1 cellular context compared by ENCODE assay signal in the genomic region with DNA sequence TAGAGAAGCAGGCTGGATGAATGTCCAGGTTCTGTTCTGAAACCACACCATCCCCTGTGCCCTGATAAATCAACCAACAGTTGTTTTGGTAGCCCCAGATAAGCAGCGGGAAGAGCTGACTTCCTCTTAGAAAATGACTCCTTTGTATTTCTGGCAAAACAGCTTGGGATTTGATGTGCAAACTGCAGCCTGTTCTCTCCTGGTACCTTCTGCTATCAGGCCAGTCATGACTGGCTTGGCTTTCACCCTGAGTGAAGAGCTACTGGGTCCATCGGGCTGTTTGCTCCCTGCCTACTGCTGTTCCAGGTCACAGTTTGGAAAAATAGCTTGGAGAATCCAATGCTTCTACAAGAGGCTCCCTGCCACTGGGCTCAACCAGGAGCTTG.
TF ChIP-seq lines count a peak whose summit lies in the region.

No MANE protein-coding gene starts in this region.

TF ChIP-seq in K562, 482 proteins besides CTCF, POLR2A, EP300 and RAD21 (continued from another document and continues in another):
- TF ChIP-seq KAT8 (IDR thresholded peaks at IDR 0.05; ENCODE audit: low read depth) (no peak), CBFA2T2 (conservative IDR thresholded peaks at IDR 0.05) (peak; percentile 97), MED1 (CRISPR knock-in tag; IDR thresholded peaks at IDR 0.05; ENCODE audit: borderline replicate concordance) (no peak), ZNF57 (CRISPR knock-in tag; IDR thresholded peaks at IDR 0.05) (no peak), FOXA3 (CRISPR knock-in tag; conservative IDR thresholded peaks at IDR 0.05 in 1 of 2, IDR thresholded peaks at IDR 0.05 in 1 of 2) (peak in 1 of 2 experiments; percentile 70; a peak in 1 of 4 replicates), CSDE1 (IDR thresholded peaks at IDR 0.05) (no peak), ERF (CRISPR knock-in tag; IDR thresholded peaks at IDR 0.05) (0 out of 2 replicates have a peak, but pooled peaks have one; percentile 10), ZNF707 (CRISPR knock-in tag; conservative IDR thresholded peaks at IDR 0.05) (no peak), ARID2 (IDR thresholded peaks at IDR 0.05) (no peak), ZNF445 (CRISPR knock-in tag; IDR thresholded peaks at IDR 0.05; ENCODE audit: low read depth) (no peak), SMAD4 (CRISPR knock-in tag; conservative IDR thresholded peaks at IDR 0.05) (peak; percentile 88), HDAC3 (IDR thresholded peaks at IDR 0.05; ENCODE audit: borderline replicate concordance, partially characterized antibody) (peak; percentile 90), GATAD2B (IDR thresholded peaks at IDR 0.05; ENCODE audit: borderline replicate concordance) (no peak; the same call in none of the 2 replicates), BCL6 (CRISPR knock-in tag; IDR thresholded peaks at IDR 0.05) (no peak), GTF2F1 (IDR thresholded peaks at IDR 0.05; ENCODE audit: low read depth, low read length) (no peak), PYGO2 (tag; IDR thresholded peaks at IDR 0.05) (no peak), MYNN (IDR thresholded peaks at IDR 0.05) (peak; percentile 95), MYNN (CRISPR knock-in tag; IDR thresholded peaks at IDR 0.05) (no peak), ZNF134 (CRISPR knock-in tag; conservative IDR thresholded peaks at IDR 0.05) (peak; percentile 9; the same call in 1 of the 2 replicates)
- TF ChIP-seq, protein P1, sequence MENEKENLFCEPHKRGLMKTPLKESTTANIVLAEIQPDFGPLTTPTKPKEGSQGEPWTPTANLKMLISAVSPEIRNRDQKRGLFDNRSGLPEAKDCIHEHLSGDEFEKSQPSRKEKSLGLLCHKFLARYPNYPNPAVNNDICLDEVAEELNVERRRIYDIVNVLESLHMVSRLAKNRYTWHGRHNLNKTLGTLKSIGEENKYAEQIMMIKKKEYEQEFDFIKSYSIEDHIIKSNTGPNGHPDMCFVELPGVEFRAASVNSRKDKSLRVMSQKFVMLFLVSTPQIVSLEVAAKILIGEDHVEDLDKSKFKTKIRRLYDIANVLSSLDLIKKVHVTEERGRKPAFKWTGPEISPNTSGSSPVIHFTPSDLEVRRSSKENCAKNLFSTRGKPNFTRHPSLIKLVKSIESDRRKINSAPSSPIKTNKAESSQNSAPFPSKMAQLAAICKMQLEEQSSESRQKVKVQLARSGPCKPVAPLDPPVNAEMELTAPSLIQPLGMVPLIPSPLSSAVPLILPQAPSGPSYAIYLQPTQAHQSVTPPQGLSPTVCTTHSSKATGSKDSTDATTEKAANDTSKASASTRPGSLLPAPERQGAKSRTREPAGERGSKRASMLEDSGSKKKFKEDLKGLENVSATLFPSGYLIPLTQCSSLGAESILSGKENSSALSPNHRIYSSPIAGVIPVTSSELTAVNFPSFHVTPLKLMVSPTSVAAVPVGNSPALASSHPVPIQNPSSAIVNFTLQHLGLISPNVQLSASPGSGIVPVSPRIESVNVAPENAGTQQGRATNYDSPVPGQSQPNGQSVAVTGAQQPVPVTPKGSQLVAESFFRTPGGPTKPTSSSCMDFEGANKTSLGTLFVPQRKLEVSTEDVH (IDR thresholded peaks at IDR 0.05; ENCODE audit: low read depth, partially characterized antibody) = no peak
- TF ChIP-seq, protein P2, sequence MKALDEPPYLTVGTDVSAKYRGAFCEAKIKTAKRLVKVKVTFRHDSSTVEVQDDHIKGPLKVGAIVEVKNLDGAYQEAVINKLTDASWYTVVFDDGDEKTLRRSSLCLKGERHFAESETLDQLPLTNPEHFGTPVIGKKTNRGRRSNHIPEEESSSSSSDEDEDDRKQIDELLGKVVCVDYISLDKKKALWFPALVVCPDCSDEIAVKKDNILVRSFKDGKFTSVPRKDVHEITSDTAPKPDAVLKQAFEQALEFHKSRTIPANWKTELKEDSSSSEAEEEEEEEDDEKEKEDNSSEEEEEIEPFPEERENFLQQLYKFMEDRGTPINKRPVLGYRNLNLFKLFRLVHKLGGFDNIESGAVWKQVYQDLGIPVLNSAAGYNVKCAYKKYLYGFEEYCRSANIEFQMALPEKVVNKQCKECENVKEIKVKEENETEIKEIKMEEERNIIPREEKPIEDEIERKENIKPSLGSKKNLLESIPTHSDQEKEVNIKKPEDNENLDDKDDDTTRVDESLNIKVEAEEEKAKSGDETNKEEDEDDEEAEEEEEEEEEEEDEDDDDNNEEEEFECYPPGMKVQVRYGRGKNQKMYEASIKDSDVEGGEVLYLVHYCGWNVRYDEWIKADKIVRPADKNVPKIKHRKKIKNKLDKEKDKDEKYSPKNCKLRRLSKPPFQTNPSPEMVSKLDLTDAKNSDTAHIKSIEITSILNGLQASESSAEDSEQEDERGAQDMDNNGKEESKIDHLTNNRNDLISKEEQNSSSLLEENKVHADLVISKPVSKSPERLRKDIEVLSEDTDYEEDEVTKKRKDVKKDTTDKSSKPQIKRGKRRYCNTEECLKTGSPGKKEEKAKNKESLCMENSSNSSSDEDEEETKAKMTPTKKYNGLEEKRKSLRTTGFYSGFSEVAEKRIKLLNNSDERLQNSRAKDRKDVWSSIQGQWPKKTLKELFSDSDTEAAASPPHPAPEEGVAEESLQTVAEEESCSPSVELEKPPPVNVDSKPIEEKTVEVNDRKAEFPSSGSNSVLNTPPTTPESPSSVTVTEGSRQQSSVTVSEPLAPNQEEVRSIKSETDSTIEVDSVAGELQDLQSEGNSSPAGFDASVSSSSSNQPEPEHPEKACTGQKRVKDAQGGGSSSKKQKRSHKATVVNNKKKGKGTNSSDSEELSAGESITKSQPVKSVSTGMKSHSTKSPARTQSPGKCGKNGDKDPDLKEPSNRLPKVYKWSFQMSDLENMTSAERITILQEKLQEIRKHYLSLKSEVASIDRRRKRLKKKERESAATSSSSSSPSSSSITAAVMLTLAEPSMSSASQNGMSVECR (CRISPR knock-in tag; IDR thresholded peaks at IDR 0.05) = no peak
- TF ChIP-seq, protein P3, sequence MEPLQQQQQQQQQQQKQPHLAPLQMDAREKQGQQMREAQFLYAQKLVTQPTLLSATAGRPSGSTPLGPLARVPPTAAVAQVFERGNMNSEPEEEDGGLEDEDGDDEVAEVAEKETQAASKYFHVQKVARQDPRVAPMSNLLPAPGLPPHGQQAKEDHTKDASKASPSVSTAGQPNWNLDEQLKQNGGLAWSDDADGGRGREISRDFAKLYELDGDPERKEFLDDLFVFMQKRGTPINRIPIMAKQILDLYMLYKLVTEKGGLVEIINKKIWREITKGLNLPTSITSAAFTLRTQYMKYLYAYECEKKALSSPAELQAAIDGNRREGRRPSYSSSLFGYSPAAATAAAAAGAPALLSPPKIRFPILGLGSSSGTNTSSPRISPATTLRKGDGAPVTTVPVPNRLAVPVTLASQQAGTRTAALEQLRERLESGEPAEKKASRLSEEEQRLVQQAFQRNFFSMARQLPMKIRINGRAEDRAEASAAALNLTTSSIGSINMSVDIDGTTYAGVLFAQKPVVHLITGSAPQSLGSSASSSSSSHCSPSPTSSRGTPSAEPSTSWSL (CRISPR knock-in tag; IDR thresholded peaks at IDR 0.05; ENCODE audit: borderline replicate concordance) = no peak
- TF ChIP-seq, protein P4, sequence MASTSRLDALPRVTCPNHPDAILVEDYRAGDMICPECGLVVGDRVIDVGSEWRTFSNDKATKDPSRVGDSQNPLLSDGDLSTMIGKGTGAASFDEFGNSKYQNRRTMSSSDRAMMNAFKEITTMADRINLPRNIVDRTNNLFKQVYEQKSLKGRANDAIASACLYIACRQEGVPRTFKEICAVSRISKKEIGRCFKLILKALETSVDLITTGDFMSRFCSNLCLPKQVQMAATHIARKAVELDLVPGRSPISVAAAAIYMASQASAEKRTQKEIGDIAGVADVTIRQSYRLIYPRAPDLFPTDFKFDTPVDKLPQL (IDR thresholded peaks at IDR 0.05; ENCODE audit: extremely low read depth, insufficient read length) = no peak
- TF ChIP-seq, protein P5, sequence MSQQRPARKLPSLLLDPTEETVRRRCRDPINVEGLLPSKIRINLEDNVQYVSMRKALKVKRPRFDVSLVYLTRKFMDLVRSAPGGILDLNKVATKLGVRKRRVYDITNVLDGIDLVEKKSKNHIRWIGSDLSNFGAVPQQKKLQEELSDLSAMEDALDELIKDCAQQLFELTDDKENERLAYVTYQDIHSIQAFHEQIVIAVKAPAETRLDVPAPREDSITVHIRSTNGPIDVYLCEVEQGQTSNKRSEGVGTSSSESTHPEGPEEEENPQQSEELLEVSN (IDR thresholded peaks at IDR 0.05; ENCODE audit: borderline replicate concordance in 1 of 2, extremely low read depth in 1 of 2, insufficient read depth in 1 of 2, insufficient read length in 1 of 2, low read depth in 1 of 2, low read length in 1 of 2, poor library complexity in 1 of 2, severe bottlenecking in 1 of 2) = peak; percentile 14 to 35
- TF ChIP-seq, protein P6, sequence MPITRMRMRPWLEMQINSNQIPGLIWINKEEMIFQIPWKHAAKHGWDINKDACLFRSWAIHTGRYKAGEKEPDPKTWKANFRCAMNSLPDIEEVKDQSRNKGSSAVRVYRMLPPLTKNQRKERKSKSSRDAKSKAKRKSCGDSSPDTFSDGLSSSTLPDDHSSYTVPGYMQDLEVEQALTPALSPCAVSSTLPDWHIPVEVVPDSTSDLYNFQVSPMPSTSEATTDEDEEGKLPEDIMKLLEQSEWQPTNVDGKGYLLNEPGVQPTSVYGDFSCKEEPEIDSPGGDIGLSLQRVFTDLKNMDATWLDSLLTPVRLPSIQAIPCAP (CRISPR knock-in tag; IDR thresholded peaks at IDR 0.05; ENCODE audit: borderline replicate concordance) = no peak
- TF ChIP-seq, protein P7, sequence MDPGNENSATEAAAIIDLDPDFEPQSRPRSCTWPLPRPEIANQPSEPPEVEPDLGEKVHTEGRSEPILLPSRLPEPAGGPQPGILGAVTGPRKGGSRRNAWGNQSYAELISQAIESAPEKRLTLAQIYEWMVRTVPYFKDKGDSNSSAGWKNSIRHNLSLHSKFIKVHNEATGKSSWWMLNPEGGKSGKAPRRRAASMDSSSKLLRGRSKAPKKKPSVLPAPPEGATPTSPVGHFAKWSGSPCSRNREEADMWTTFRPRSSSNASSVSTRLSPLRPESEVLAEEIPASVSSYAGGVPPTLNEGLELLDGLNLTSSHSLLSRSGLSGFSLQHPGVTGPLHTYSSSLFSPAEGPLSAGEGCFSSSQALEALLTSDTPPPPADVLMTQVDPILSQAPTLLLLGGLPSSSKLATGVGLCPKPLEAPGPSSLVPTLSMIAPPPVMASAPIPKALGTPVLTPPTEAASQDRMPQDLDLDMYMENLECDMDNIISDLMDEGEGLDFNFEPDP (CRISPR knock-in tag; IDR thresholded peaks at IDR 0.05) = no peak
- TF ChIP-seq, protein P8, sequence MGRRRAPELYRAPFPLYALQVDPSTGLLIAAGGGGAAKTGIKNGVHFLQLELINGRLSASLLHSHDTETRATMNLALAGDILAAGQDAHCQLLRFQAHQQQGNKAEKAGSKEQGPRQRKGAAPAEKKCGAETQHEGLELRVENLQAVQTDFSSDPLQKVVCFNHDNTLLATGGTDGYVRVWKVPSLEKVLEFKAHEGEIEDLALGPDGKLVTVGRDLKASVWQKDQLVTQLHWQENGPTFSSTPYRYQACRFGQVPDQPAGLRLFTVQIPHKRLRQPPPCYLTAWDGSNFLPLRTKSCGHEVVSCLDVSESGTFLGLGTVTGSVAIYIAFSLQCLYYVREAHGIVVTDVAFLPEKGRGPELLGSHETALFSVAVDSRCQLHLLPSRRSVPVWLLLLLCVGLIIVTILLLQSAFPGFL (CRISPR knock-in tag; IDR thresholded peaks at IDR 0.05) = no peak
- TF ChIP-seq, protein P9, sequence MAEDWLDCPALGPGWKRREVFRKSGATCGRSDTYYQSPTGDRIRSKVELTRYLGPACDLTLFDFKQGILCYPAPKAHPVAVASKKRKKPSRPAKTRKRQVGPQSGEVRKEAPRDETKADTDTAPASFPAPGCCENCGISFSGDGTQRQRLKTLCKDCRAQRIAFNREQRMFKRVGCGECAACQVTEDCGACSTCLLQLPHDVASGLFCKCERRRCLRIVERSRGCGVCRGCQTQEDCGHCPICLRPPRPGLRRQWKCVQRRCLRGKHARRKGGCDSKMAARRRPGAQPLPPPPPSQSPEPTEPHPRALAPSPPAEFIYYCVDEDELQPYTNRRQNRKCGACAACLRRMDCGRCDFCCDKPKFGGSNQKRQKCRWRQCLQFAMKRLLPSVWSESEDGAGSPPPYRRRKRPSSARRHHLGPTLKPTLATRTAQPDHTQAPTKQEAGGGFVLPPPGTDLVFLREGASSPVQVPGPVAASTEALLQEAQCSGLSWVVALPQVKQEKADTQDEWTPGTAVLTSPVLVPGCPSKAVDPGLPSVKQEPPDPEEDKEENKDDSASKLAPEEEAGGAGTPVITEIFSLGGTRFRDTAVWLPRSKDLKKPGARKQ (CRISPR knock-in tag; IDR thresholded peaks at IDR 0.05) = no peak
- TF ChIP-seq, protein P10, sequence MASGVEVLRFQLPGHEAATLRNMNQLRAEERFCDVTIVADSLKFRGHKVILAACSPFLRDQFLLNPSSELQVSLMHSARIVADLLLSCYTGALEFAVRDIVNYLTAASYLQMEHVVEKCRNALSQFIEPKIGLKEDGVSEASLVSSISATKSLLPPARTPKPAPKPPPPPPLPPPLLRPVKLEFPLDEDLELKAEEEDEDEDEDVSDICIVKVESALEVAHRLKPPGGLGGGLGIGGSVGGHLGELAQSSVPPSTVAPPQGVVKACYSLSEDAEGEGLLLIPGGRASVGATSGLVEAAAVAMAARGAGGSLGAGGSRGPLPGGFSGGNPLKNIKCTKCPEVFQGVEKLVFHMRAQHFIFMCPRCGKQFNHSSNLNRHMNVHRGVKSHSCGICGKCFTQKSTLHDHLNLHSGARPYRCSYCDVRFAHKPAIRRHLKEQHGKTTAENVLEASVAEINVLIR (CRISPR knock-in tag; IDR thresholded peaks at IDR 0.05) = no peak
- TF ChIP-seq, protein P11, sequence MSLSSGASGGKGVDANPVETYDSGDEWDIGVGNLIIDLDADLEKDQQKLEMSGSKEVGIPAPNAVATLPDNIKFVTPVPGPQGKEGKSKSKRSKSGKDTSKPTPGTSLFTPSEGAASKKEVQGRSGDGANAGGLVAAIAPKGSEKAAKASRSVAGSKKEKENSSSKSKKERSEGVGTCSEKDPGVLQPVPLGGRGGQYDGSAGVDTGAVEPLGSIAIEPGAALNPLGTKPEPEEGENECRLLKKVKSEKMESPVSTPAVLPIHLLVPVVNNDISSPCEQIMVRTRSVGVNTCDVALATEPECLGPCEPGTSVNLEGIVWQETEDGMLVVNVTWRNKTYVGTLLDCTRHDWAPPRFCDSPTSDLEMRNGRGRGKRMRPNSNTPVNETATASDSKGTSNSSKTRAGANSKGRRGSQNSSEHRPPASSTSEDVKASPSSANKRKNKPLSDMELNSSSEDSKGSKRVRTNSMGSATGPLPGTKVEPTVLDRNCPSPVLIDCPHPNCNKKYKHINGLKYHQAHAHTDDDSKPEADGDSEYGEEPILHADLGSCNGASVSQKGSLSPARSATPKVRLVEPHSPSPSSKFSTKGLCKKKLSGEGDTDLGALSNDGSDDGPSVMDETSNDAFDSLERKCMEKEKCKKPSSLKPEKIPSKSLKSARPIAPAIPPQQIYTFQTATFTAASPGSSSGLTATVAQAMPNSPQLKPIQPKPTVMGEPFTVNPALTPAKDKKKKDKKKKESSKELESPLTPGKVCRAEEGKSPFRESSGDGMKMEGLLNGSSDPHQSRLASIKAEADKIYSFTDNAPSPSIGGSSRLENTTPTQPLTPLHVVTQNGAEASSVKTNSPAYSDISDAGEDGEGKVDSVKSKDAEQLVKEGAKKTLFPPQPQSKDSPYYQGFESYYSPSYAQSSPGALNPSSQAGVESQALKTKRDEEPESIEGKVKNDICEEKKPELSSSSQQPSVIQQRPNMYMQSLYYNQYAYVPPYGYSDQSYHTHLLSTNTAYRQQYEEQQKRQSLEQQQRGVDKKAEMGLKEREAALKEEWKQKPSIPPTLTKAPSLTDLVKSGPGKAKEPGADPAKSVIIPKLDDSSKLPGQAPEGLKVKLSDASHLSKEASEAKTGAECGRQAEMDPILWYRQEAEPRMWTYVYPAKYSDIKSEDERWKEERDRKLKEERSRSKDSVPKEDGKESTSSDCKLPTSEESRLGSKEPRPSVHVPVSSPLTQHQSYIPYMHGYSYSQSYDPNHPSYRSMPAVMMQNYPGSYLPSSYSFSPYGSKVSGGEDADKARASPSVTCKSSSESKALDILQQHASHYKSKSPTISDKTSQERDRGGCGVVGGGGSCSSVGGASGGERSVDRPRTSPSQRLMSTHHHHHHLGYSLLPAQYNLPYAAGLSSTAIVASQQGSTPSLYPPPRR (CRISPR knock-in tag; IDR thresholded peaks at IDR 0.05; ENCODE audit: borderline replicate concordance) = 0 out of 2 replicates have a peak, but pooled peaks have one; percentile 57
